19 cellular contexts compared by ENCODE assay signal in the genomic region with DNA sequence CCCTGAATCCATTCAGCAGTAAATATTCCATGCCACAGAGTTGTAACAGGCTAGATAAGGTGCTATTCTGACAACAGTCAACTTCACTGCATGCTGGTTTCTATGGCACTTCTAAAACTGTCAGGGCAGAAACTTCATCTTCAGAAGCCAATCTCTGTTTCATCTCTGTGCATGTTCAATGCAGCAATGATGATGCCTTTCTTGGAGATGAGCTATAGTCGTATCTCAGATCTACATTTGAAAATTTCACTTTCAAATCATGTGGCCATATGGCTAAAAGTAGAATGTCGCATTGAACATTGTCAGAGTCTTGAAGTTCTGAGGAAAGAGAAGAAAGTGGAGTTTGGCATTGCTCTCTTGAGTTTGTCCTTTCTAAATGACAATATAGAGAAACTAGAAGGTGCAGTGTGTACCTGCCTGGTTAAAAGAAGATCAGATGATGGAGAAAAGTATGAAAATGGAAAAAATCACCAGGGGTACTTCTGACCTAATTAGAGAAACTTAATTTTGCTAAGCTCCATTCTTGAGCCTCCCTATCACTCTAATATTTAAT. TPM values are rescaled to one million over a fixed set of nuclear protein-coding genes. Genes with fewer than 3 reads are reported as not detected.
DNase-seq lines count a peak whose midpoint lies in the region; ATAC-seq, FAIRE-seq and TF ChIP-seq lines count a peak whose summit lies in the region.
"Had no signal": no experiment of that assay in that cellular context is flagged by ENCODE, and none has a peak within 500 bp of the region (broad histone marks: within the 10 kb centered on the region; RNA-seq: fewer than 3 reads in every experiment).

No MANE protein-coding gene starts in this region.

- ATAC-seq in HG02623 (IDR thresholded peaks at IDR 0.05; ENCODE audit: unreplicated experiment) = peak; percentile 38
- peak; percentile 67 for ATAC-seq in HG03521 (IDR thresholded peaks at IDR 0.05; ENCODE audit: unreplicated experiment)
- ATAC-seq in PC-3 = no peak
- ATAC-seq: left cardiac atrium had no signal

- H3K9me2 ChIP-seq in PC-3 (replicated peaks; ENCODE audit: low read length) = no peaks in the 10 kb centered on the region

- H3K4me1 ChIP-seq in suprapubic skin = no peaks in the 10 kb centered on the region
- no peaks in the 10 kb centered on the region for H3K4me1 ChIP-seq in PC-3 (ENCODE audit: insufficient read depth, low read length)
- H3K4me1 ChIP-seq: ascending aorta, Caco-2 had no signal

- peaks cover 52% of the 10 kb centered on the region for H3K36me3 ChIP-seq in suprapubic skin
- peaks cover 6% of the 10 kb centered on the region for H3K36me3 ChIP-seq in PC-3 (ENCODE audit: low read depth, low read length)

- no peaks in the 10 kb centered on the region for H3K79me2 ChIP-seq in PC-3 (ENCODE audit: low read length)
- H3K79me2 ChIP-seq: hepatocyte had no signal

- no peaks in the 10 kb centered on the region for H4K20me1 ChIP-seq in PC-3 (ENCODE audit: low read length)

- H3K4me3 ChIP-seq in suprapubic skin (no peak overlapping the region), PC-3 (ENCODE audit: low read length) (no peak overlapping the region)
- H3K4me3 ChIP-seq: ascending aorta, esophagus muscularis mucosa, hepatocyte had no signal

- TF ChIP-seq POLR2A in GM12891 (IDR thresholded peaks at IDR 0.05; ENCODE audit: low read depth, low read length) (no peak), suprapubic skin (IDR thresholded peaks at IDR 0.05) (no peak)

- no peak overlapping the region for H3K9ac ChIP-seq in PC-3 (ENCODE audit: low read length)

- TF ChIP-seq EP300 in suprapubic skin (IDR thresholded peaks at IDR 0.05) = no peak

- H3K4me2 ChIP-seq in PC-3 (ENCODE audit: low read length) = no peak overlapping the region
- H3K4me2 ChIP-seq: hepatocyte had no signal

- 93% methylated on average over 2 of the region's 2 CpGs for WGBS in suprapubic skin

- FAIRE-seq in GM12891 (lab: Jason Lieb, UNC) (peak; percentile 57), GM19239 (lab: Jason Lieb, UNC) (peak; percentile 93)

- H2AFZ ChIP-seq in PC-3 (ENCODE audit: low read length) = no peak overlapping the region
- H2AFZ ChIP-seq: hepatocyte had no signal

- CTCF ChIA-PET in PC-3 (lab: Charles Lee) = interaction anchor here (0.6 to 0.7 kb wide), 2 partner anchors 139 to 271 kb away, joined by 3 to 5 read pairs; no protein-coding TSS in a partner anchor

- intact Hi-C loops in PC-3 (cut with micrococcal nuclease) = no loop called here

- POLR2A ChIA-PET in PC-3 (lab: Charles Lee; ENCODE audit: unreplicated experiment) = no interaction called here

- no peak for TF ChIP-seq CTCF in suprapubic skin (IDR thresholded peaks at IDR 0.05)
- TF ChIP-seq CTCF in PC-3 (conservative IDR thresholded peaks at IDR 0.05; ENCODE audit: low read depth, low read length) = no peak

- H3K27me3 ChIP-seq in suprapubic skin = no peaks in the 10 kb centered on the region
- no peaks in the 10 kb centered on the region for H3K27me3 ChIP-seq in PC-3 (ENCODE audit: low read length)
- H3K27me3 ChIP-seq: ascending aorta, esophagus muscularis mucosa, hepatocyte had no signal

- H3K9me3 ChIP-seq in suprapubic skin (no peaks in the 10 kb centered on the region), PC-3 (ENCODE audit: low read length) (no peaks in the 10 kb centered on the region)
- H3K9me3 ChIP-seq: ascending aorta, Caco-2, esophagus muscularis mucosa had no signal

- H3F3A ChIP-seq in PC-3 (ENCODE audit: low read length, unreplicated experiment) = no peaks in the 10 kb centered on the region

- H3K27ac ChIP-seq in suprapubic skin (no peak overlapping the region), PC-3 (ENCODE audit: low read length) (no peak overlapping the region)
- H3K27ac ChIP-seq: ascending aorta, esophagus muscularis mucosa, hepatocyte had no signal

- DNase-seq in GM12891 (ENCODE audit: insufficient read length, low spot score) (no peak), GM19239 (ENCODE audit: insufficient read length, low spot score) (peak; percentile 24), HK-2 (ENCODE audit: unreplicated experiment) (no peak), suprapubic skin (ENCODE audit: low spot score in 2 of 2) (no peak), PC-3 (no peak)
- no peak for DNase-seq in activated naive CD4-positive, alpha-beta T cell (lab: John Stamatoyannopoulos, UW)
- DNase-seq: activated CD4-positive, alpha-beta T cell treated with anti-CD3 and anti-CD28 coated beads for 48 hours; Caco-2; GDM1; left cardiac atrium; naive B cell; NCI-H187; NCI-H69; stimulated activated CD4-positive, alpha-beta T cell treated with anti-CD3 and anti-CD28 coated beads, Interleukin-15, amount 100 ng/mL, for 24 hours had no signal

- no TSS peak for BruUV-seq in PC-3 (replicated peaks; lab: Mats Ljungman, UMichigan)

TF ChIP-seq in GM12891, 5 proteins besides CTCF, POLR2A, EP300 and RAD21:
- TF ChIP-seq PAX5 (IDR thresholded peaks at IDR 0.05; ENCODE audit: insufficient read depth, low read length, severe bottlenecking) = no peak
- no peak for TF ChIP-seq SPI1 (IDR thresholded peaks at IDR 0.05; ENCODE audit: low read depth, low read length)
- no peak for TF ChIP-seq TAF1 (IDR thresholded peaks at IDR 0.05; ENCODE audit: low read depth, low read length)
- no peak for TF ChIP-seq POLR2AphosphoS5 (IDR thresholded peaks at IDR 0.05; ENCODE audit: low read depth, low read length)
- TF ChIP-seq POU2F2 (IDR thresholded peaks at IDR 0.05; ENCODE audit: low read depth, low read length) = no peak

RNA-seq across cellular contexts. Expression of a gene that starts 49.0 kb away (rescaled TPM):
- 0.06 TPM for polyA plus RNA-seq in GM12891 (2012; ENCODE audit: low read depth, missing spikeins)
- total RNA-seq in suprapubic skin (1 to 10 TPM in 1 of 4 donors, under 1 TPM in 1, not detected in 2; 0.78 to 1.4 TPM), PC-3 (2014; rRNA removed) (45.8 and 56.4 TPM in 2 replicates)
- total RNA-seq: Caco-2 had no signal

Comparison
In these comparisons a context has a peak if more than half of its experiments do, and no peak if none do; other contexts are left out.
1. RNA of a gene that starts 49.0 kb away (total RNA-seq): 45.8 to 56.4 TPM in PC-3; 0.78 to 1.4 TPM in suprapubic skin; every median in the first group is over 10 times any median in the second.